Comparison of ENCODE assay signal across 1 cellular context in genomic region chr19:39480337-39481228, GRCh38.
A peak's percentile ranks its signal among the peaks of the same experiment; 100 is the strongest.
TF ChIP-seq lines count a peak whose summit lies in the region.

Gene TIMM50, plus strand, starts transcription at chr19:39480838. Its CDS starts 16 bp downstream, at chr19:39480854.

TF ChIP-seq in HCT116, 20 proteins besides CTCF, POLR2A, EP300 and RAD21 (continued from another document):
- peak; percentile 88 for TF ChIP-seq MAX (IDR thresholded peaks at IDR 0.05)
- TF ChIP-seq YY1 (IDR thresholded peaks at IDR 0.05; ENCODE audit: extremely low read depth, insufficient replicate concordance, low read depth, low read length), result peak; percentile 95
- no peak for TF ChIP-seq ZNF274 (IDR thresholded peaks at IDR 0.05; ENCODE audit: low read depth, low read length)
- peak; percentile 97 for TF ChIP-seq SP1 (IDR thresholded peaks at IDR 0.05; ENCODE audit: low read depth)
- TF ChIP-seq SRF (IDR thresholded peaks at IDR 0.05; ENCODE audit: low read depth), result no peak
- TF ChIP-seq JUND (IDR thresholded peaks at IDR 0.05), result no peak
- TF ChIP-seq EZH2 (IDR thresholded peaks at IDR 0.05), result no peak
- TF ChIP-seq TCF7L2 (IDR thresholded peaks at IDR 0.05; ENCODE audit: borderline replicate concordance, extremely low read depth, insufficient read depth, insufficient read length), result peak; percentile 84
- no peak for TF ChIP-seq FOSL1 (IDR thresholded peaks at IDR 0.05; ENCODE audit: low read depth)
